In the genomic region with DNA sequence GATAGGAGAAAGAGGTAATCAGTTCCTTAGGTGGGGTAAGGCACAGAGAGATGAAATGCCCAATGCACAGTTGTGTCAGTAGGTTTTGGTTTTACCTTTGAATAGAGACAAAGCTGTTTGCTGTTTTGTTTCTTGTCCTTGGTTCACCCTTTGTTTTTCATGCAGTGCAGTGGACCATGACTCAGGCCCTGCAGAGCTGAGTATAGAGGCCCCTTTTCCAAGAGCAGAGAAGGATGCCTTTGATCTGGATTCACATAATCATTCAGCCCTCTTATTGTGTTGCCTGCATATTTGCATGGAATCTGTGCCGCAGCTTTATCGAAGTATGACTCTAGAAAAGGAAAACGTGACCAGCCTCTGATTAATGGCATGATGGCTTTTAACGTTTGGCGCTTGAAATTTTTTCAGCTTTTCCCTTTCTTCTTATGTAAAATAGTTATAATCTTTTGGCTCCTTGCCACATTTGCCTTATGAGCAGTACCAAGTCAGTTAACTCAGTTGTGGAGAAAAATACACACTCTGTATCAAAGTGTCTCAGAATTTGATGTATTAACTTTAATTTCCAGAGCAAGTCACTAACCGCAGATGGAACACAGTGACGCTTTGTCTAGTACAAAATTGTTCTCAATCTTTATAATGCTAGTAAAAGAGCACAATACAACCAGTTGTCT, we compare ENCODE assay signal across 8 cellular contexts.
A peak's percentile ranks its signal among the peaks of the same experiment; 100 is the strongest.
DNase-seq lines count a peak whose midpoint lies in the region; ATAC-seq and TF ChIP-seq lines count a peak whose summit lies in the region.

No MANE protein-coding gene starts in this region.

- H3K9ac ChIP-seq in fibroblast of lung (ENCODE audit: insufficient read depth, low read length) = no peak overlapping the region

- peaks cover 9% of the 10 kb centered on the region for H3K36me3 Mint-ChIP-seq in CD4-positive, CD25-positive, alpha-beta regulatory T cell

- H3K9me3 ChIP-seq in CD4-positive, CD25-positive, alpha-beta regulatory T cell (ENCODE audit: control insufficient read depth in 2 of 2, low read length in 2 of 2) = no peaks in the 10 kb centered on the region
- no peaks in the 10 kb centered on the region for H3K9me3 ChIP-seq in fibroblast of lung (ENCODE audit: control insufficient read depth, insufficient read depth, low read depth, low read length)

- peak; percentile 31 to 64 for ATAC-seq in CD4-positive, CD25-positive, alpha-beta regulatory T cell (ENCODE audit: low read depth in 2 of 2)
- peak; percentile 53 for ATAC-seq in GM19467 (IDR thresholded peaks at IDR 0.05; ENCODE audit: unreplicated experiment)
- peak; percentile 86 for ATAC-seq in stimulated activated naive CD8-positive, alpha-beta T cell treated with anti-CD3 and anti-CD28 coated beads, Interleukin-15, amount 100 ng/mL, for 72 hours

- peaks cover 6 to 34% (median 26%) of the 10 kb centered on the region in 4 donors for H3K4me1 Mint-ChIP-seq in CD4-positive, CD25-positive, alpha-beta regulatory T cell
- H3K4me1 Mint-ChIP-seq in stimulated activated naive CD8-positive, alpha-beta T cell treated with anti-CD3 and anti-CD28 coated beads, Interleukin-15, amount 100 ng/mL, for 72 hours = peaks cover 16% of the 10 kb centered on the region

- peak overlapping the region in 1 of 3 donors; percentile 29 for H3K27ac Mint-ChIP-seq in CD4-positive, CD25-positive, alpha-beta regulatory T cell
- H3K27ac Mint-ChIP-seq in stimulated activated naive CD8-positive, alpha-beta T cell treated with anti-CD3 and anti-CD28 coated beads, Interleukin-15, amount 100 ng/mL, for 72 hours = no peak overlapping the region

- no peaks in the 10 kb centered on the region for H3K27me3 ChIP-seq in CD4-positive, CD25-positive, alpha-beta regulatory T cell (ENCODE audit: control insufficient read depth, insufficient read depth, low read length)
- no peaks in the 10 kb centered on the region for H3K27me3 ChIP-seq in fibroblast of lung (ENCODE audit: control insufficient read depth, insufficient read depth, low read length)

- no peaks in the 10 kb centered on the region for H3K79me2 ChIP-seq in fibroblast of lung (ENCODE audit: control insufficient read depth, insufficient read depth, low read length)

- no peak overlapping the region for H3K4me3 Mint-ChIP-seq in CD4-positive, CD25-positive, alpha-beta regulatory T cell
- no peak overlapping the region for H3K4me3 Mint-ChIP-seq in stimulated activated naive CD8-positive, alpha-beta T cell treated with anti-CD3 and anti-CD28 coated beads, Interleukin-15, amount 100 ng/mL, for 72 hours

- no peak overlapping the region for H3K4me3 ChIP-seq in CD4-positive, CD25-positive, alpha-beta regulatory T cell (ENCODE audit: low read depth, low read length)
- no peak overlapping the region for H3K4me3 ChIP-seq in fibroblast of lung (replicated peaks in 1 of 4; ENCODE audit: control extremely low read depth in 1 of 4, insufficient read depth in 1 of 4, low read depth in 3 of 4, low read length in 4 of 4)

- no peaks in the 10 kb centered on the region for H3K9me3 Mint-ChIP-seq in CD4-positive, CD25-positive, alpha-beta regulatory T cell
- H3K9me3 Mint-ChIP-seq in stimulated activated naive CD8-positive, alpha-beta T cell treated with anti-CD3 and anti-CD28 coated beads, Interleukin-15, amount 100 ng/mL, for 72 hours = no peaks in the 10 kb centered on the region

- TF ChIP-seq CTCF in fibroblast of lung (conservative IDR thresholded peaks at IDR 0.05 in 1 of 2, IDR thresholded peaks at IDR 0.05 in 1 of 2; ENCODE audit: low read depth in 1 of 2, low read length in 2 of 2) = no peak

- no peaks in the 10 kb centered on the region for H3K27me3 Mint-ChIP-seq in CD4-positive, CD25-positive, alpha-beta regulatory T cell
- no peaks in the 10 kb centered on the region for H3K27me3 Mint-ChIP-seq in stimulated activated naive CD8-positive, alpha-beta T cell treated with anti-CD3 and anti-CD28 coated beads, Interleukin-15, amount 100 ng/mL, for 72 hours

- no peaks in the 10 kb centered on the region for H3K4me1 ChIP-seq in CD4-positive, CD25-positive, alpha-beta regulatory T cell (ENCODE audit: control insufficient read depth, insufficient read depth, low read length, poor library complexity, severe bottlenecking)
- peaks cover 2% of the 10 kb centered on the region for H3K4me1 ChIP-seq in fibroblast of lung (ENCODE audit: control insufficient read depth, extremely low read depth, insufficient read depth, low read length)

- no peak overlapping the region for H2AFZ ChIP-seq in fibroblast of lung (ENCODE audit: low read length)

- H3K36me3 ChIP-seq in CD4-positive, CD25-positive, alpha-beta regulatory T cell (ENCODE audit: control insufficient read depth, insufficient read depth, low read length) = peaks cover 3% of the 10 kb centered on the region
- H3K36me3 ChIP-seq in fibroblast of lung (ENCODE audit: control insufficient read depth, insufficient read depth, low read length) = no peaks in the 10 kb centered on the region

- peak in 1 of 3 donors; percentile 21 for DNase-seq in CD4-positive, CD25-positive, alpha-beta regulatory T cell
- DNase-seq in NCI-H146 (lab: John Stamatoyannopoulos, UW) (peak; percentile 51), fibroblast of lung (ENCODE audit: low read depth in 2 of 2) (peak; percentile 86 to 88), HPDE6-E6E7 (ENCODE audit: extremely low spot score) (no peak), NCI-H1694 (lab: John Stamatoyannopoulos, UW) (no peak)
- DNase-seq in stimulated activated naive CD8-positive, alpha-beta T cell treated with anti-CD3 and anti-CD28 coated beads, Interleukin-15, amount 100 ng/mL, for 72 hours = peak in 1 of 2 donors; percentile 17
- no peak for DNase-seq in effector CD4-positive, alpha-beta T cell

- H3K27ac ChIP-seq in CD4-positive, CD25-positive, alpha-beta regulatory T cell (ENCODE audit: insufficient read depth, low read length, poor library complexity, severe bottlenecking) = no peak overlapping the region
- H3K27ac ChIP-seq in fibroblast of lung (ENCODE audit: insufficient read depth, low read length) = no peak overlapping the region

- no peaks in the 10 kb centered on the region for H4K20me1 ChIP-seq in fibroblast of lung (ENCODE audit: control insufficient read depth, extremely low read depth, insufficient read depth, low read length)

- H3K4me2 ChIP-seq in fibroblast of lung (ENCODE audit: extremely low read depth, insufficient read depth, low read length) = peak overlapping the region; percentile 21

Comparison
In these comparisons a context has a peak if more than half of its experiments do, and no peak if none do; other contexts are left out.
1. DNase-seq: peak in NCI-H146 (single experiment) and fibroblast of lung (2 of 2); none in HPDE6-E6E7 (single experiment), effector CD4-positive, alpha-beta T cell (single experiment) and NCI-H1694 (single experiment).
2. Peak in every context shown above with its lines, with median percentiles within 50 percentile points of each other: ATAC-seq.